In the genomic region with DNA sequence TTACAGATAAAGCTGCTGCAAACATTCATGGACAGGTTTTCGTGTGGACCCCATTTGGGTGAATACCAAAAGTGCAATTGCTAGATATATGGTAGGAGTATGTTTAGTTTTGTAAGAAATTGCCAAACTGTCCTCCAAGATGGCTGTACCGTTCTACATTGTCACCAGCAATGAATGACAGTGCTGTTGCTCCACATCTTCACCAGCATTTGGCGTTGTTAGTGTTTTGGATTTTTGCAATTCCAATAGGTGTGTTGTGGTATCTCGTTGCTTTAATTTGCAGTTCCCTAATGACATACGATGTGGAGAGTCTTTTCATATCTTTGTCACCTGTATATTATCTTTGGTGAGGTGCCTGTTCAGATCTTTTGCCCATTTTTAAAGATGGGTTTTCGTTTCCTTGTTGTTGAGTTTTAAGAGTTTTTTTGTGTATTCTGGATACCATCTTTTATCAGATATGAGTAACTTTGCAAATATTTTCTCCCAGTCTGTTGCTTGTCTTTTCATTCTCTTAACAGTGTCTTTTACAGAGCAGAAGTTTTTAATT, we compare ENCODE assay signal across 24 cellular contexts.
"Had no signal": no experiment of that assay in that cellular context is flagged by ENCODE, and none has a peak within 500 bp of the region (broad histone marks: within the 10 kb centered on the region; RNA-seq: fewer than 3 reads in every experiment).

No MANE protein-coding gene starts in this region.

- H3K36me3 ChIP-seq: neural progenitor cell, ovary, right lobe of liver, sigmoid colon, stomach, thoracic aorta, thyroid gland, tibial nerve, upper lobe of right lung, uterus had no signal

- H3K79me2 ChIP-seq: parathyroid adenoma had no signal

- H3K27ac ChIP-seq: neural progenitor cell, ovary, parathyroid adenoma, psoas muscle, right lobe of liver, sigmoid colon, stomach, thoracic aorta, thyroid gland, tibial nerve, upper lobe of right lung, uterus had no signal

- H3K4me2 ChIP-seq: neural progenitor cell had no signal

- ATAC-seq: natural killer cell; psoas muscle; right cardiac atrium; right lobe of liver; stimulated activated effector memory CD8-positive, alpha-beta T cell treated with anti-CD3 and anti-CD28 coated beads, Interleukin-12 subunit alpha, Interleukin-12 subunit beta, amount 100 ng/mL, for 72 hours; stimulated activated naive B cell treated with anti-CD40 and anti-IgM and Interleukin-4, amounts not matched to agents 10 μg/mL and 1 μg/mL and 100 μg/mL, for 72 hours; upper lobe of right lung had no signal

- DNase-seq: natural killer cell; occipital lobe; ovary; posterior cingulate gyrus; psoas muscle; right cardiac atrium; right lobe of liver; sigmoid colon; small intestine; stimulated activated CD4-positive, alpha-beta T cell treated with anti-CD3 and anti-CD28 coated beads, Interleukin-15, amount 100 ng/mL, for 24 hours; stimulated activated CD4-positive, alpha-beta T cell treated with anti-CD3 and anti-CD28 coated beads, Interleukin-2, amount 100 ng/mL, for 24 hours; stimulated activated CD4-positive, alpha-beta T cell treated with anti-CD3 and anti-CD28 coated beads, Interleukin-2, amount 100 ng/mL, for 48 hours; stimulated activated CD4-positive, alpha-beta T cell treated with anti-CD3 and anti-CD28 coated beads, Interleukin-4, amount 100 ng/mL, for 24 hours; stimulated activated naive B cell treated with anti-CD40 and anti-IgM and Interleukin-4, amounts not matched to agents 10 μg/mL and 1 μg/mL and 100 μg/mL, for 72 hours; stimulated activated naive CD4-positive, alpha-beta T cell treated with Interleukin-2 at 50 U/mL for 16 hours; stomach; thyroid gland; upper lobe of right lung; uterus had no signal

- H3K9ac ChIP-seq: neural progenitor cell, parathyroid adenoma had no signal

- H2AFZ ChIP-seq: neural progenitor cell, parathyroid adenoma had no signal

- H3K9me3 ChIP-seq: ovary, psoas muscle, right lobe of liver, sigmoid colon, thoracic aorta, thyroid gland, upper lobe of right lung, uterus had no signal

- H3K4me3 ChIP-seq: neural progenitor cell, ovary, psoas muscle, right lobe of liver, sigmoid colon, stomach, thoracic aorta, thyroid gland, tibial nerve, upper lobe of right lung, uterus had no signal

- FAIRE-seq: small intestine had no signal

- H3K27me3 ChIP-seq: neural progenitor cell, ovary, right lobe of liver, sigmoid colon, stomach, thyroid gland, tibial nerve, upper lobe of right lung, uterus had no signal

- H3K4me1 ChIP-seq: neural progenitor cell, parathyroid adenoma, psoas muscle, right lobe of liver, sigmoid colon, stomach, thyroid gland, tibial nerve, upper lobe of right lung, uterus had no signal
